ENCODE assay signal across 15 cellular contexts in the genomic region with DNA sequence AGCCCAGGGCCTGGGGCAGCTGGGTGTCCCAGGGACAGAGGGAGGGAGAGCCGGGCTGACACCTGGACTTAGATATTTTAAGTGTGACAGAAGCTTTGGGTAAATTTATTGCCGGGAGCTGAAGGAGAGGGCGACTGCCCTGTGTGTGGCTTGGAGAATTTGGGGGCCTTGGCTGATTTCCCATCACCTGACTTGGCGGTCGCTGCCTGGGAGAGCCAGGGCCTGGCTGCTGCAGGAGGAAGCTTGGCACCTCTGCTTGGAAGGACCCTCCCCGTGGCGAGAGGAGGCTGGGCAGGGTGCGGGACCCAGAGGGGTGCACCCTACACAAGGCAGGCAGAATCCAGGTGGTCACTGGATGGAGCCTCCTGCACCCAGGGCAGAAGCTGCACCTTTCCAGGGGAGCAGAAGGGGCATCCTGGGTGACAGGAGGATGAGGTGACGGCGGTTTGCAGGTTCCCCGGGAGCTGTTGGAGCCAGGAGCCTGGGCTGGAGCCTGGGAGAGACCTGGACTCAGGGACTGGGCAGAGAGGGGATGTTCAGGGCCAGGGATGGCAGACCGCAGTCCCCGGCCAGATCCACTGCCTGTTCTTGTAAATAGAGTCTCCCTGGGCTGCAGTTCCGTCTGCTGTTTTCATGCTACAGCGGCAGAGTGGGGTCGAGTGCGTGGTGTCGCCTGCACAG.
DNase-seq lines count a peak whose midpoint lies in the region; ATAC-seq and TF ChIP-seq lines count a peak whose summit lies in the region.
"Had no signal": no experiment of that assay in that cellular context is flagged by ENCODE, and none has a peak within 500 bp of the region (broad histone marks: within the 10 kb centered on the region; RNA-seq: fewer than 3 reads in every experiment).

No MANE protein-coding gene starts in this region.

- TF ChIP-seq EP300 in stomach (IDR thresholded peaks at IDR 0.05) = no peak

- H3K27me3 Mint-ChIP-seq in activated CD8-positive, alpha-beta memory T cell treated with anti-CD3 and anti-CD28 coated beads, Interleukin-2, amount 10 ng/mL, durations not matched to agents 7 days and 5 days = peaks cover 19% of the 10 kb centered on the region

- H3K4me3 ChIP-seq in coronary artery (no peak overlapping the region), lung (no peak overlapping the region), vagina (no peak overlapping the region), stomach (no peak overlapping the region)
- H3K4me3 ChIP-seq: GM23248 had no signal

- H3K27me3 ChIP-seq in lung (ENCODE audit: control insufficient read depth, insufficient read depth) (no peaks in the 10 kb centered on the region), vagina (no peaks in the 10 kb centered on the region), stomach (peaks cover 0 to 6% (median 0%) of the 10 kb centered on the region in 3 donors)

- H3K36me3 ChIP-seq in lung (ENCODE audit: control insufficient read depth in 2 of 2, insufficient read depth in 2 of 2, low read length in 2 of 2) (no peaks in the 10 kb centered on the region), vagina (no peaks in the 10 kb centered on the region), stomach (no peaks in the 10 kb centered on the region)

- H3K36me3 Mint-ChIP-seq in activated CD8-positive, alpha-beta memory T cell treated with anti-CD3 and anti-CD28 coated beads, Interleukin-2, amount 10 ng/mL, durations not matched to agents 7 days and 5 days = no peaks in the 10 kb centered on the region

- H3K27ac Mint-ChIP-seq in activated CD8-positive, alpha-beta memory T cell treated with anti-CD3 and anti-CD28 coated beads, Interleukin-2, amount 10 ng/mL, durations not matched to agents 7 days and 5 days = no peak overlapping the region

- DNase-seq in activated CD8-positive, alpha-beta memory T cell treated with anti-CD3 and anti-CD28 coated beads, Interleukin-2, amount 10 ng/mL, durations not matched to agents 7 days and 5 days = peak; percentile 22
- no peak for DNase-seq in activated CD8-positive, alpha-beta memory T cell treated with anti-CD3 and anti-CD28 coated beads, Interleukin-2, amount 50 U/mL, for 4 hours
- DNase-seq in coronary artery (ENCODE audit: low spot score) = peak; percentile 62
- peak; percentile 23 for DNase-seq in lung (ENCODE audit: low spot score)
- peak; percentile 71 to 92 for DNase-seq in vagina (ENCODE audit: extremely low spot score in 2 of 2)
- DNase-seq in SK-N-DZ (ENCODE audit: low spot score) = no peak
- no peak for DNase-seq in stomach
- DNase-seq: ACHN, AML-193, GM23248, HCEC 1CT, NCI-H146, NCI-H2029 treated with DMSO at 0.1 percent for 48 hours, NCI-H2171, NCI-H69 had no signal

- peaks cover 7% of the 10 kb centered on the region for H3K4me1 Mint-ChIP-seq in activated CD8-positive, alpha-beta memory T cell treated with anti-CD3 and anti-CD28 coated beads, Interleukin-2, amount 10 ng/mL, durations not matched to agents 7 days and 5 days

- TF ChIP-seq CTCF in coronary artery (IDR thresholded peaks at IDR 0.05) = no peak
- no peak for TF ChIP-seq CTCF in lung (IDR thresholded peaks at IDR 0.05; ENCODE audit: control extremely low read depth, extremely low read depth)
- no peak for TF ChIP-seq CTCF in vagina (IDR thresholded peaks at IDR 0.05)
- TF ChIP-seq CTCF in stomach (IDR thresholded peaks at IDR 0.05) = no peak

- CTCF ChIA-PET in activated CD8-positive, alpha-beta memory T cell treated with anti-CD3 and anti-CD28 coated beads, Interleukin-2, amount 10 ng/mL, durations not matched to agents 7 days and 5 days (lab: Charles Lee) = no interaction called here

- no peak overlapping the region for H3K27ac ChIP-seq in coronary artery
- no peak overlapping the region for H3K27ac ChIP-seq in lung (ENCODE audit: low read depth in 1 of 2, low read length in 1 of 2)
- no peak overlapping the region for H3K27ac ChIP-seq in vagina
- H3K27ac ChIP-seq in stomach = no peak overlapping the region
- H3K27ac ChIP-seq: GM23248 had no signal

- 90 to 92% methylated on average over 18 of the region's 18 CpGs for WGBS in lung, 2 donors
- 86 to 94% (median 90%) methylated on average over 15 to 18 of the region's 18 CpGs for WGBS in stomach, 5 donors

- peaks cover 5 to 16% of the 10 kb centered on the region in 2 donors for H3K4me1 ChIP-seq in lung (ENCODE audit: control insufficient read depth in 2 of 2, insufficient read depth in 2 of 2, low read length in 2 of 2)
- peaks cover 26% of the 10 kb centered on the region for H3K4me1 ChIP-seq in vagina
- H3K4me1 ChIP-seq in stomach = peaks cover 11 to 12% (median 12%) of the 10 kb centered on the region in 4 donors

- no peak for TF ChIP-seq POLR2A in vagina (IDR thresholded peaks at IDR 0.05)
- no peak for TF ChIP-seq POLR2A in stomach (IDR thresholded peaks at IDR 0.05)

- ATAC-seq in activated CD8-positive, alpha-beta memory T cell treated with anti-CD3 and anti-CD28 coated beads, Interleukin-2, amount 10 ng/mL, durations not matched to agents 7 days and 5 days = no peak
- no peak for ATAC-seq in lung (ENCODE audit: insufficient read depth, low FRiP score)

- intact Hi-C loops in vagina (cut with DNase I) = no loop called here
- intact Hi-C loops in stomach (cut with DNase I; ENCODE audit: low total_unique reads) = no loop called here

- no peak overlapping the region for H3K4me3 Mint-ChIP-seq in activated CD8-positive, alpha-beta memory T cell treated with anti-CD3 and anti-CD28 coated beads, Interleukin-2, amount 10 ng/mL, durations not matched to agents 7 days and 5 days

- H3K9me3 ChIP-seq in lung (ENCODE audit: control insufficient read depth in 2 of 2, insufficient read depth in 1 of 2, low read length in 1 of 2) = no peaks in the 10 kb centered on the region
- H3K9me3 ChIP-seq in vagina = no peaks in the 10 kb centered on the region
- no peaks in the 10 kb centered on the region for H3K9me3 ChIP-seq in stomach

- no peaks in the 10 kb centered on the region for H3K9me3 Mint-ChIP-seq in activated CD8-positive, alpha-beta memory T cell treated with anti-CD3 and anti-CD28 coated beads, Interleukin-2, amount 10 ng/mL, durations not matched to agents 7 days and 5 days (ENCODE audit: low read depth)

Comparison
In these comparisons a context has a peak if more than half of its experiments do, and no peak if none do; other contexts are left out.
1. DNase-seq: peak in activated CD8-positive, alpha-beta memory T cell treated with anti-CD3 and anti-CD28 coated beads, Interleukin-2, amount 10 ng/mL, durations not matched to agents 7 days and 5 days (single experiment), coronary artery (single experiment), lung (single experiment) and vagina (2 of 2); none in activated CD8-positive, alpha-beta memory T cell treated with anti-CD3 and anti-CD28 coated beads, Interleukin-2, amount 50 U/mL, for 4 hours (single experiment), SK-N-DZ (single experiment) and stomach (single experiment).